Comparison of ENCODE assay signal across 1 cellular context in the genomic region with DNA sequence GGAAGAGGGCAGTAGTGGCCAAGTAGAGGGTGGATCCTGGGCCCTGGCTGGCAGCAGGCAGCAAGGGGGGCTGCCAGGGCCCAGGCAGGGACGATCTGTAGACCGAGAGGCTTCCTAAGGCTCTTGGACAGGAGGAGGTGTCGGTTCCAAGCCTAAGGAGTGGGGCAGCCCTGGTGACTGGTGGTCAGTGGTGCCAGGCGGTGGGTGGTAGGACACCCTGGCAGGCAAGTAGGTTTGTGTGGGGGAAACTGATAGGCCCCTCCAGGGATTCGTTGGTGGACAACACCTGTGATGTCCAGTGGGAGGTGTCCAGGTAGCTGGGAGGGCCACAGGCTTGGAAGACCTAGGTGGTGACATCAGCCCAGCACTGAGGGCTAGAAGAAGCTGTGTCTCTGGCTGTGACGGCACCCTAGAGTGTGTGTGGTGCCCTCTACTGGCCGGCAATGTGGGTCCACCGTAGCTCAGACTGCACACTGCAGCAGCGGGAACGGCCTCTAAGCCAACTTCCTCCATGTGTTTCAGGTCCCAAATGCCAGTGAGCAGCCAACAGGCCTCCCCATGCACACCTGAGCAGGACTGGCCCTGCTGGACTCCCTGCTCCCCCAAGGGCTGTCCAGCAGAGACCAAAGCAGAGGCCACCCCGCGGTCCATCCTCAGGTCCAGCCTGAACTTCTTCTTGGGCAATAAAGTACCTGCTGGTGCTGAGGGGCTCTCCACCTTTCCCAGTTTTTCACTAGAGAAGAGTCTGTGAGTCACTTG.
A peak's percentile ranks its signal among the peaks of the same experiment; 100 is the strongest.
TF ChIP-seq lines count a peak whose summit lies in the region.

No MANE protein-coding gene starts in this region.

TF ChIP-seq in HepG2, 621 proteins besides CTCF, POLR2A, EP300 and RAD21 (continued from another document):
- TF ChIP-seq, protein P1, sequence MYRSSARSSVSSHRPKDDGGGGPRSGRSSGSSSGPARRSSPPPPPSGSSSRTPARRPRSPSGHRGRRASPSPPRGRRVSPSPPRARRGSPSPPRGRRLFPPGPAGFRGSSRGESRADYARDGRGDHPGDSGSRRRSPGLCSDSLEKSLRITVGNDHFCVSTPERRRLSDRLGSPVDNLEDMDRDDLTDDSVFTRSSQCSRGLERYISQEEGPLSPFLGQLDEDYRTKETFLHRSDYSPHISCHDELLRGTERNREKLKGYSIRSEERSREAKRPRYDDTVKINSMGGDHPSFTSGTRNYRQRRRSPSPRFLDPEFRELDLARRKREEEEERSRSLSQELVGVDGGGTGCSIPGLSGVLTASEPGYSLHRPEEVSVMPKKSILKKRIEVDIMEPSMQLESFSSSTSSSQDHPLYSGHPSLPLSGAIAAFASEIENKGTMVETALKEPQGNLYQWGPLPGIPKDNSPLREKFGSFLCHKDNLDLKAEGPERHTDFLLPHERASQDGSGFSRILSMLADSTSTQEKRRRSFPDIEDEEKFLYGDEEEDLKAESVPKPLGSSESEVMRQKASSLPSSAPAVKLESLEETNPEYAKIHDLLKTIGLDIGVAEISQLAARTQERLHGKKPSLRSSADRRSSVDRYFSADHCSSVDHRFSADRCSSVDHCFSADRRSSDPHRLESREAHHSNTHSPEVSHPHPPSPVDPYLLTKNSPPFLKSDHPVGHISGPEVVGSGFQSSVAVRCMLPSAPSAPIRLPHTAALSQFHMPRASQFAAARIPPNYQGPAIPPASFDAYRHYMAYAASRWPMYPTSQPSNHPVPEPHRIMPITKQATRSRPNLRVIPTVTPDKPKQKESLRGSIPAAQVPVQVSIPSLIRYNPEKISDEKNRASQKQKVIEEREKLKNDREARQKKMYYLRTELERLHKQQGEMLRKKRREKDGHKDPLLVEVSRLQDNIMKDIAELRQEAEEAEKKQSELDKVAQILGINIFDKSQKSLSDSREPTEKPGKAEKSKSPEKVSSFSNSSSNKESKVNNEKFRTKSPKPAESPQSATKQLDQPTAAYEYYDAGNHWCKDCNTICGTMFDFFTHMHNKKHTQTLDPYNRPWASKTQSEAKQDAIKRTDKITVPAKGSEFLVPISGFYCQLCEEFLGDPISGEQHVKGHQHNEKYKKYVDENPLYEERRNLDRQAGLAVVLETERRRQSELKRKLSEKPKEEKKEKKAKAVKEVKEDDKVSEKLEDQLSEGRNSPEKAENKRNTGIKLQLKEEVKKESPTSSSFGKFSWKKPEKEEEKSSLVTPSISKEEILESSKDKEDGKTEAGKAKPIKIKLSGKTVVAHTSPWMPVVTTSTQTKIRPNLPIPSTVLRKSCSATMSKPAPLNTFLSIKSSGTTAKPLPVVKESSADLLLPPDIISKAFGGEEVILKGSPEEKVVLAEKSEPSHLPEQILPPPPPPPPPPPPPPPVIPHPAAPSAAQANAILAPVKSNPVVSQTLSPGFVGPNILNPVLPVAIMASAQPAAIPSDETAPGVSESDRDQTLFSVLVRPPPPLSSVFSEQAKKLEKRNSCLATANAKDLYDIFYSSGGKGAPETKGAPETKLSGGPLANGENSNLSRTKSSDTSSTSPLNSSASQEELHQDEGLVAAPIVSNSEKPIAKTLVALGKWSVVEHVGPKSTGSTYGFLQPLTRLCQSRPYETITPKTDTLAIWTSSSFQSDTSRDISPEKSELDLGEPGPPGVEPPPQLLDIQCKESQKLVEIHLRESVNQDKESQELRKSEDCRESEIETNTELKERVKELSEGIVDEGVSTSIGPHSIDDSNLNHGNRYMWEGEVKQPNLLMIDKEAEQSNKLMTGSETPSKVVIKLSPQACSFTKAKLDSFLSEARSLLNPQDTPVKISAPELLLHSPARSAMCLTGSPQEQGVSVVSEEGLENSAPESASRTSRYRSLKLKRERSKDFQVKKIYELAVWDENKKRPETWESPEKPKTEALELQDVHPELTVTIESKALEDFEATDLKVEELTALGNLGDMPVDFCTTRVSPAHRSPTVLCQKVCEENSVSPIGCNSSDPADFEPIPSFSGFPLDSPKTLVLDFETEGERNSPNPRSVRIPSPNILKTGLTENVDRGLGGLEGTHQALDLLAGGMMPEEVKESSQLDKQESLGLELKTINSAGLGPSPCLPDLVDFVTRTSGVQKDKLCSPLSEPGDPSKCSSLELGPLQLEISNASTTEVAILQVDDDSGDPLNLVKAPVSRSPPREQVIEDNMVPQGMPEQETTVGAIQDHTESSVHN (CRISPR knock-in tag; IDR thresholded peaks at IDR 0.05) = no peak
- TF ChIP-seq TCF7L2 (IDR thresholded peaks at IDR 0.05; ENCODE audit: low read depth, low read length) (no peak), PHF8 (CRISPR knock-in tag; IDR thresholded peaks at IDR 0.05) (0 out of 2 replicates have a peak, but pooled peaks have one; percentile 27), XRCC5 (optimal IDR thresholded peaks at IDR 0.05; ENCODE audit: low read length) (peak; percentile 68), PPARG (CRISPR knock-in tag; conservative IDR thresholded peaks at IDR 0.05) (no peak), TEAD2 (CRISPR knock-in tag; IDR thresholded peaks at IDR 0.05) (no peak), SNAPC2 (CRISPR knock-in tag; IDR thresholded peaks at IDR 0.05) (0 out of 2 replicates have a peak, but pooled peaks have one; percentile 47), BORCS8-MEF2B (CRISPR knock-in tag; IDR thresholded peaks at IDR 0.05) (0 out of 2 replicates have a peak, but pooled peaks have one; percentile 24), ZBTB38 (CRISPR knock-in tag; IDR thresholded peaks at IDR 0.05) (peak; percentile 75; the same call in 1 of the 2 replicates)
- TF ChIP-seq, protein P2, sequence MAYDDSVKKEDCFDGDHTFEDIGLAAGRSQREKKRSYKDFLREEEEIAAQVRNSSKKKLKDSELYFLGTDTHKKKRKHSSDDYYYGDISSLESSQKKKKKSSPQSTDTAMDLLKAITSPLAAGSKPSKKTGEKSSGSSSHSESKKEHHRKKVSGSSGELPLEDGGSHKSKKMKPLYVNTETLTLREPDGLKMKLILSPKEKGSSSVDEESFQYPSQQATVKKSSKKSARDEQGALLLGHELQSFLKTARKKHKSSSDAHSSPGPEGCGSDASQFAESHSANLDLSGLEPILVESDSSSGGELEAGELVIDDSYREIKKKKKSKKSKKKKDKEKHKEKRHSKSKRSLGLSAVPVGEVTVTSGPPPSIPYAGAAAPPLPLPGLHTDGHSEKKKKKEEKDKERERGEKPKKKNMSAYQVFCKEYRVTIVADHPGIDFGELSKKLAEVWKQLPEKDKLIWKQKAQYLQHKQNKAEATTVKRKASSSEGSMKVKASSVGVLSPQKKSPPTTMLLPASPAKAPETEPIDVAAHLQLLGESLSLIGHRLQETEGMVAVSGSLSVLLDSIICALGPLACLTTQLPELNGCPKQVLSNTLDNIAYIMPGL (CRISPR knock-in tag; IDR thresholded peaks at IDR 0.05; ENCODE audit: borderline replicate concordance in 1 of 2, low read depth in 1 of 2) = 0 out of 4 replicates have a peak, but pooled peaks of 1 of the 2 experiments have one; percentile 23
- TF ChIP-seq, protein P3, sequence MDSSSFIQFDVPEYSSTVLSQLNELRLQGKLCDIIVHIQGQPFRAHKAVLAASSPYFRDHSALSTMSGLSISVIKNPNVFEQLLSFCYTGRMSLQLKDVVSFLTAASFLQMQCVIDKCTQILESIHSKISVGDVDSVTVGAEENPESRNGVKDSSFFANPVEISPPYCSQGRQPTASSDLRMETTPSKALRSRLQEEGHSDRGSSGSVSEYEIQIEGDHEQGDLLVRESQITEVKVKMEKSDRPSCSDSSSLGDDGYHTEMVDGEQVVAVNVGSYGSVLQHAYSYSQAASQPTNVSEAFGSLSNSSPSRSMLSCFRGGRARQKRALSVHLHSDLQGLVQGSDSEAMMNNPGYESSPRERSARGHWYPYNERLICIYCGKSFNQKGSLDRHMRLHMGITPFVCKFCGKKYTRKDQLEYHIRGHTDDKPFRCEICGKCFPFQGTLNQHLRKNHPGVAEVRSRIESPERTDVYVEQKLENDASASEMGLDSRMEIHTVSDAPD (CRISPR knock-in tag; IDR thresholded peaks at IDR 0.05) = 0 out of 2 replicates have a peak, but pooled peaks have one; percentile 31
